In the genomic region with DNA sequence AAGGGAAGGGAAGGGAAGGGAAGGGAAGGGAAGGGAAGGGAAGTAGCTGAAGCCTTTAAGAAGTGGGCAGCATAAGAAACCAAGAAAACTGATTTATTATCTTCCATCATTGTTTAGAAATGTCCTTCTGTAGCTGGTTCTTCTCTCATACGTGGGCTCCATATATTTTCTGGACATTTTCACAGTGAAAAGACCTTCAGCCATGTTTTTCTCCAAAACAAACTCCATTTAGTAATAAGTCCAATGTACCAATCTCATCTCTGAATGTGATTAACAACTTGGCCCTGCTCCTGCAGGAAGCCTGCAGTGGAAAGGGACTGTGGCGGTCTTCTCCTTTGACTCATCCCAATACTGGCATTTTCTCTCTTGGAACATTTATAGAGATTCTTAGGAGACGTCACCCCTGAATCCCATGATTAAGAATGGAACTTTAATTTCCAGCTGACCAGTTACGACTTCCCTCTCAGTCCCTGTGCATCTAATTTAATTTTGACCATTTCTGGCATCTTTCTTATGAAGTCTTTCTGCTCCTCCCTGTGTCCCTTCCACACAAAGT, we compare ENCODE assay signal across 22 cellular contexts.
A peak's percentile ranks its signal among the peaks of the same experiment; 100 is the strongest.
DNase-seq lines count a peak whose midpoint lies in the region; ATAC-seq and TF ChIP-seq lines count a peak whose summit lies in the region.
"Had no signal": no experiment of that assay in that cellular context is flagged by ENCODE, and none has a peak within 500 bp of the region (broad histone marks: within the 10 kb centered on the region; RNA-seq: fewer than 3 reads in every experiment).

No MANE protein-coding gene starts in this region.

- H3K36me3 Mint-ChIP-seq in HFFc6 (ENCODE audit: low read depth), result no peaks in the 10 kb centered on the region
- H3K36me3 Mint-ChIP-seq: memory B cell, type B pancreatic cell had no signal

- peaks cover 2% of the 10 kb centered on the region; the same call in 1 of the 2 replicates for H3K27me3 Mint-ChIP-seq in HFFc6 (ENCODE audit: insufficient read depth)
- H3K27me3 Mint-ChIP-seq: type B pancreatic cell had no signal

- no peak overlapping the region for H3K27ac Mint-ChIP-seq in HFFc6
- H3K27ac Mint-ChIP-seq: activated CD4-positive, alpha-beta T cell treated with anti-CD3 and anti-CD28 coated beads, Interleukin-2, amount 10 ng/mL, durations not matched to agents 24 days and 14 days; memory B cell; T-helper 2 cell treated with Interferon-gamma antibody and Interleukin-4, amounts not matched to agents 5 μg/mL and 100 μg/mL, for 36 hours; type B pancreatic cell had no signal

- no peak overlapping the region for H3K4me3 Mint-ChIP-seq in HFFc6
- H3K4me3 Mint-ChIP-seq: activated CD4-positive, alpha-beta T cell treated with anti-CD3 and anti-CD28 coated beads, Interleukin-2, amount 10 ng/mL, durations not matched to agents 24 days and 14 days; memory B cell; T-helper 2 cell treated with Interferon-gamma antibody and Interleukin-4, amounts not matched to agents 5 μg/mL and 100 μg/mL, for 36 hours; type B pancreatic cell had no signal

- H3K9me3 Mint-ChIP-seq in HFFc6, result peaks cover 17% of the 10 kb centered on the region; the same call in 1 of the 2 replicates
- H3K9me3 Mint-ChIP-seq: T-helper 2 cell treated with Interferon-gamma antibody and Interleukin-4, amounts not matched to agents 5 μg/mL and 100 μg/mL, for 36 hours; type B pancreatic cell had no signal

- DNase-seq in AG09309 (ENCODE audit: low read depth) (peak; percentile 75), HFFc6 (peak; percentile 46), amniotic epithelial cell (ENCODE audit: low read depth) (peak; percentile 87), foreskin fibroblast (peak; percentile 61 to 64), NCI-H2227 (lab: John Stamatoyannopoulos, UW; ENCODE audit: unreplicated experiment) (no peak), Right ventricle myocardium inferior (ENCODE audit: missing footprints) (no peak)
- DNase-seq in activated CD4-positive, alpha-beta T cell treated with anti-CD3 and anti-CD28 coated beads, Interleukin-2, amount 50 U/mL, for 4 hours, result no peak
- DNase-seq: activated CD4-positive, alpha-beta T cell treated with anti-CD3 and anti-CD28 coated beads, Interleukin-2, amount 10 ng/mL, durations not matched to agents 24 days and 14 days; activated naive CD4-positive, alpha-beta T cell; activated T-cell treated with anti-CD3 and anti-CD28 coated beads, Interleukin-2, amount 50 U/mL, for 48 hours; amygdala; C1 segment of cervical spinal cord; heart right ventricle; NCI-H1048; NCI-H187 treated with DMSO at 0.1 percent for 48 hours; NCI-H69; psoas muscle; WERI-Rb-1 had no signal

- intact Hi-C loops in Right ventricle myocardium inferior (cut with DNase I), result loop anchor here (5.0 to 10.0 kb wide), 2 partner anchors 58 to 125 kb away; no protein-coding TSS in a partner anchor

- H3K4me3 ChIP-seq in AG09309 (ENCODE audit: control insufficient read depth, low read depth, low read length), result no peak overlapping the region
- no peak overlapping the region for H3K4me3 ChIP-seq in foreskin fibroblast (ENCODE audit: low read depth in 1 of 2, low read length in 2 of 2)
- H3K4me3 ChIP-seq: heart right ventricle, psoas muscle had no signal

- no peaks in the 10 kb centered on the region for H3K4me1 Mint-ChIP-seq in HFFc6 (ENCODE audit: low read depth)
- H3K4me1 Mint-ChIP-seq: memory B cell had no signal

- no peak for TF ChIP-seq CTCF in AG09309 (IDR thresholded peaks at IDR 0.05; ENCODE audit: control insufficient read depth, insufficient read depth, low read depth, low read length, missing control alignments)
- TF ChIP-seq CTCF in HFFc6 (IDR thresholded peaks at IDR 0.05), result no peak
- TF ChIP-seq CTCF in foreskin fibroblast (IDR thresholded peaks at IDR 0.05; ENCODE audit: low read depth, low read length), result no peak

- no peak for ATAC-seq in GM21723 (IDR thresholded peaks at IDR 0.05; ENCODE audit: unreplicated experiment)
- ATAC-seq in Right ventricle myocardium inferior, result no peak
- ATAC-seq: heart right ventricle, psoas muscle had no signal

Comparison
In these comparisons a context has a peak if more than half of its experiments do, and no peak if none do; other contexts are left out.
1. DNase-seq: peak in AG09309 (single experiment), HFFc6 (single experiment), amniotic epithelial cell (single experiment) and foreskin fibroblast (2 of 2); none in activated CD4-positive, alpha-beta T cell treated with anti-CD3 and anti-CD28 coated beads, Interleukin-2, amount 50 U/mL, for 4 hours (0 of 2), NCI-H2227 (single experiment) and Right ventricle myocardium inferior (single experiment).